Comparison of ENCODE assay signal across 3 cellular contexts in the genomic region with DNA sequence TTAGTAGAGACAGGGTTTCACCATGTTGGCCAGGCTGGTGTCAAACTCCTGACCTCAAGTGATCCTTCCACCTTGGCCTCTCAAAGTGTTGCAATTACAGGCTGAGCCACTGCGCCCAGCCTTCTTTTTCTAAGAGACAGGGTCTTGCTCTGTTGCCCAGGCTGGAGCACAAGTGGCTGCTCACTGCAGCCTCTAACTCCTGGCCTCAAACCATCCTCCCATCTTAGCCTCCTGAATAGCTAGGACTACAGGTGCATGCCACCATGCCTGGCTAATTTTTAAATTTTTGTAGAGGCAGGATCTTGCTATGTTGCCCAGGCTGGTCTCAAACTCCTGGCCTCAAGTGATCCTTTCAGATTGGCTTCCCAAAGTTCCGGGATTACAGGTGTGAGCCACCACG.
A peak's percentile ranks its signal among the peaks of the same experiment; 100 is the strongest.
TF ChIP-seq lines count a peak whose summit lies in the region.

No MANE protein-coding gene starts in this region.

TF ChIP-seq in WTC11, 78 proteins besides CTCF, POLR2A, EP300 and RAD21:
- peak; percentile 83 for TF ChIP-seq ZNF121 (CRISPR knock-in tag; IDR thresholded peaks at IDR 0.05)

TF ChIP-seq in K562, 482 proteins besides CTCF, POLR2A, EP300 and RAD21:
- TF ChIP-seq ZNF121 (CRISPR knock-in tag; conservative IDR thresholded peaks at IDR 0.05): peak; percentile 69
TF ChIP-seq in K562: peak in this region for 1; not testable (repeated sequence) for 481.

TF ChIP-seq in HepG2, 621 proteins besides CTCF, POLR2A, EP300 and RAD21:
- peak; percentile 64; the same call in 1 of the 2 replicates for TF ChIP-seq ZNF121 (CRISPR knock-in tag; IDR thresholded peaks at IDR 0.05)
- TF ChIP-seq, protein P1, sequence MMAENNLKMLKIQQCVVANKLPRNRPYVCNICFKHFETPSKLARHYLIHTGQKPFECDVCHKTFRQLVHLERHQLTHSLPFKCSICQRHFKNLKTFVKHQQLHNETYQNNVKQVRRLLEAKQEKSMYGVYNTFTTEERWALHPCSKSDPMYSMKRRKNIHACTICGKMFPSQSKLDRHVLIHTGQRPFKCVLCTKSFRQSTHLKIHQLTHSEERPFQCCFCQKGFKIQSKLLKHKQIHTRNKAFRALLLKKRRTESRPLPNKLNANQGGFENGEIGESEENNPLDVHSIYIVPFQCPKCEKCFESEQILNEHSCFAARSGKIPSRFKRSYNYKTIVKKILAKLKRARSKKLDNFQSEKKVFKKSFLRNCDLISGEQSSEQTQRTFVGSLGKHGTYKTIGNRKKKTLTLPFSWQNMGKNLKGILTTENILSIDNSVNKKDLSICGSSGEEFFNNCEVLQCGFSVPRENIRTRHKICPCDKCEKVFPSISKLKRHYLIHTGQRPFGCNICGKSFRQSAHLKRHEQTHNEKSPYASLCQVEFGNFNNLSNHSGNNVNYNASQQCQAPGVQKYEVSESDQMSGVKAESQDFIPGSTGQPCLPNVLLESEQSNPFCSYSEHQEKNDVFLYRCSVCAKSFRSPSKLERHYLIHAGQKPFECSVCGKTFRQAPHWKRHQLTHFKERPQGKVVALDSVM (CRISPR knock-in tag; IDR thresholded peaks at IDR 0.05): peak; percentile 23; the same call in 1 of the 2 replicates
